ENCODE assay signal across 17 cellular contexts in genomic region chr5:127002390-127002789, GRCh38. TPM values are rescaled to one million over a fixed set of nuclear protein-coding genes. Genes with fewer than 3 reads are reported as not detected.
DNase-seq lines count a peak whose midpoint lies in the region; ATAC-seq, FAIRE-seq and TF ChIP-seq lines count a peak whose summit lies in the region.
"Had no signal": no experiment of that assay in that cellular context is flagged by ENCODE, and none has a peak within 500 bp of the region (broad histone marks: within the 10 kb centered on the region; RNA-seq: fewer than 3 reads in every experiment).

No MANE protein-coding gene starts in this region.

- H3K4me2 ChIP-seq in K562 (ENCODE audit: insufficient read depth, low read length), result no peak overlapping the region

- 0 out of 3 replicates have a peak, but pooled peaks cover 2% of the 10 kb centered on the region for H3K36me3 ChIP-seq in K562 (ENCODE audit: control insufficient read depth, insufficient read depth, low read length)
- H3K36me3 ChIP-seq: breast epithelium had no signal

- no peak overlapping the region for H3K9ac ChIP-seq in K562 (ENCODE audit: insufficient read depth in 1 of 2, low read depth in 2 of 2, low read length in 2 of 2)

- no peaks in the 10 kb centered on the region for H3K9me3 ChIP-seq in K562 (replicated peaks; ENCODE audit: control insufficient read depth, insufficient read depth, low read depth, low read length)
- H3K9me3 ChIP-seq: breast epithelium had no signal

- TF ChIP-seq POLR2A in K562 (conservative IDR thresholded peaks at IDR 0.05), result no peak

- POLR2A ChIA-PET in K562 (lab: Yijun Ruan, JAX), result interaction anchor here (0.5 kb wide), 1 partner anchor 70 kb away, joined by 6 read pairs; no protein-coding TSS in a partner anchor

- no peak for TF ChIP-seq EP300 in K562 (IDR thresholded peaks at IDR 0.05; ENCODE audit: low read length)

- no peak overlapping the region for H3K27ac ChIP-seq in K562 (ENCODE audit: extremely low read depth, low read depth, low read length)
- H3K27ac ChIP-seq: breast epithelium had no signal

- TF ChIP-seq CTCF in K562 (IDR thresholded peaks at IDR 0.05 in 2 of 3, conservative IDR thresholded peaks at IDR 0.05 in 1 of 3; ENCODE audit: insufficient read depth in 2 of 3, low read depth in 1 of 3, low read length in 3 of 3), result no peak

- in situ Hi-C loops in K562 (cut with MboI), result no loop called here
- in situ Hi-C loops in KBM-7 (cut with MboI; ENCODE audit: low pct_unique_long_range_greater_than_20kb, low sequenced_read_pairs), result no loop called here

- no peak for DNase-seq in left cardiac atrium
- no peak for DNase-seq in left ventricle myocardium superior
- DNase-seq in K562 (ENCODE audit: extremely low read depth in 1 of 4, low spot score in 3 of 4), result no peak
- DNase-seq in glomerular visceral epithelial cell (ENCODE audit: extremely low spot score), result peak; percentile 75
- no peak for DNase-seq in stimulated activated CD4-positive, alpha-beta T cell treated with anti-CD3 and anti-CD28 coated beads, Interleukin-2, amount 100 ng/mL, for 24 hours
- DNase-seq in KG1 (lab: John Stamatoyannopoulos, UW), result no peak
- DNase-seq in KBM-7, result no peak
- no peak for DNase-seq in activated naive CD4-positive, alpha-beta T cell treated with Interleukin-2 at 50 U/mL for 16 hours
- DNase-seq: activated CD8-positive, alpha-beta memory T cell treated with anti-CD3 and anti-CD28 coated beads, Interleukin-2, amount 10 ng/mL, durations not matched to agents 7 days and 5 days; effector memory CD4-positive, alpha-beta T cell; GF-D8; Kasumi-1; NCI-H1694; NCI-H524; OCI-M1 had no signal

- no peak overlapping the region for H3K4me3 ChIP-seq in K562
- H3K4me3 ChIP-seq: breast epithelium had no signal

- TF ChIP-seq RAD21 in K562 (CRISPR knock-in tag; conservative IDR thresholded peaks at IDR 0.05 in 1 of 2, IDR thresholded peaks at IDR 0.05 in 1 of 2), result no peak

- H4K20me1 ChIP-seq in K562 (replicated peaks; ENCODE audit: control insufficient read depth, insufficient read depth, low read length), result no peaks in the 10 kb centered on the region

- no peak overlapping the region for H2AFZ ChIP-seq in K562 (ENCODE audit: low read depth, low read length)

- BruUV-seq in K562 (replicated peaks; lab: Mats Ljungman, UMichigan), result no TSS peak

- H3K4me1 ChIP-seq in K562 (replicated peaks in 1 of 2; ENCODE audit: control insufficient read depth in 2 of 2, insufficient read depth in 2 of 2, low read length in 2 of 2), result peaks cover 7 to 36% of the 10 kb centered on the region in 2 experiments
- H3K4me1 ChIP-seq: breast epithelium had no signal

- H3K9me1 ChIP-seq in K562 (ENCODE audit: control insufficient read depth, insufficient read depth, low read length), result no peaks in the 10 kb centered on the region

- CTCF ChIA-PET in K562 (lab: Yijun Ruan, JAX; ENCODE audit: low intra/inter-chr PET ratio), result no interaction called here

- 57% methylated on average over 3 of the region's 3 CpGs for WGBS in K562 (ENCODE audit: insufficient coverage, low coverage, missing lambda C conversion rate)

- ATAC-seq in left cardiac atrium (peak; percentile 37 to 45), left ventricle myocardium superior (no peak), K562 (no peak)
- ATAC-seq: activated CD8-positive, alpha-beta memory T cell treated with anti-CD3 and anti-CD28 coated beads, Interleukin-2, amount 10 ng/mL, durations not matched to agents 7 days and 5 days had no signal

- H3K27me3 ChIP-seq in K562 (ENCODE audit: control insufficient read depth in 2 of 2, insufficient read depth in 2 of 2, low read length in 2 of 2), result no peaks in the 10 kb centered on the region
- H3K27me3 ChIP-seq: breast epithelium had no signal

- intact Hi-C loops in left cardiac atrium (cut with DNase I) (no loop called here), left ventricle myocardium superior (cut with micrococcal nuclease) (no loop called here), K562 (cut with micrococcal nuclease) (no loop called here)

- no peak for FAIRE-seq in K562 (lab: Jason Lieb, UNC)
- FAIRE-seq: keratinocyte had no signal

- peaks cover 83% of the 10 kb centered on the region for H3K79me2 ChIP-seq in K562 (ENCODE audit: control insufficient read depth, insufficient read depth, low read length)

TF ChIP-seq in K562, 482 proteins besides CTCF, POLR2A, EP300 and RAD21 (continues in another document):
- TF ChIP-seq MXD1 (CRISPR knock-in tag; IDR thresholded peaks at IDR 0.05; ENCODE audit: borderline replicate concordance, poor library complexity, severe bottlenecking), result no peak
- TF ChIP-seq RFX1 (IDR thresholded peaks at IDR 0.05), result peak; percentile 90
- TF ChIP-seq GTF2A2 (tag; IDR thresholded peaks at IDR 0.05), result no peak
- TF ChIP-seq ZNF318 (IDR thresholded peaks at IDR 0.05; ENCODE audit: borderline replicate concordance in 1 of 2, low read depth in 1 of 2), result no peak

RNA-seq across cellular contexts. Expression of gene MARCHF3, which starts 28.0 kb away (rescaled TPM):
- total RNA-seq in left cardiac atrium, result 10 to 100 TPM; 17.4 to 23.8 TPM
- total RNA-seq in left ventricle myocardium superior, result 25.0 TPM
- 71.0 and 71.2 TPM in 2 replicates for total RNA-seq in K562 (2011; cell fraction: chromatin; rRNA removed; ENCODE audit: low replicate concordance)
- total RNA-seq in K562 (2011; cell fraction: nucleolus; rRNA removed), result 72.9 and 84.2 TPM in 2 replicates
- total RNA-seq in K562 (2011; cell fraction: nucleoplasm; rRNA removed), result 80.1 and 101 TPM in 2 replicates
- total RNA-seq in K562 (2014; rRNA removed), result 12.2 and 21.1 TPM in 2 replicates
- total RNA-seq in K562 (2014; rRNA removed; fragmentation: Illumina TruSeq; extraction: Trizol), result 19.9 and 20.2 TPM in 2 replicates
- total RNA-seq in K562 (2015; rRNA removed; fragmentation: Illumina TruSeq; extraction: Trizol), result 16.8 and 18.5 TPM in 2 replicates
- total RNA-seq in K562 (2021), result 23.5 TPM in 2 replicates
- 34.1 and 37.4 TPM in 2 replicates for polyA plus RNA-seq in K562 (2011; rRNA removed)
- polyA plus RNA-seq in K562 (2011; cell fraction: cytosol; rRNA removed), result 24.1 and 35.9 TPM in 2 replicates
- polyA plus RNA-seq in K562 (2011; cell fraction: nucleus; rRNA removed), result 39.3 and 39.4 TPM in 2 replicates
- 21.4 and 29.8 TPM in 2 replicates for polyA plus RNA-seq in K562 (2012)
- 13.4 and 16.5 TPM in 2 replicates for polyA plus RNA-seq in K562 (2014; fragmentation: Illumina TruSeq; extraction: Trizol)
- polyA plus RNA-seq in K562 (2014; fragmentation: Nextera tagmentation; extraction: Ambion mirVana), result 1 to 10 TPM; 5.6 to 7.6 TPM
- 7.8 and 10.4 TPM in 2 replicates for polyA plus RNA-seq in K562 (2014; rRNA removed)
- polyA minus RNA-seq in K562 (2011; rRNA and poly(A)+ RNA removed), result 43.9 and 60.4 TPM in 2 replicates
- polyA minus RNA-seq in K562 (2011; cell fraction: cytosol; rRNA and poly(A)+ RNA removed), result 24.6 and 34.4 TPM in 2 replicates
- polyA minus RNA-seq in K562 (2011; cell fraction: nucleus; rRNA and poly(A)+ RNA removed), result 57.8 and 62.6 TPM in 2 replicates

Comparison
In these comparisons a context has a peak if more than half of its experiments do, and no peak if none do; other contexts are left out.
1. ATAC-seq: peak in left cardiac atrium (2 of 2); none in left ventricle myocardium superior (single experiment) and K562 (single experiment).